ENCODE assay signal across 18 cellular contexts in the genomic region with DNA sequence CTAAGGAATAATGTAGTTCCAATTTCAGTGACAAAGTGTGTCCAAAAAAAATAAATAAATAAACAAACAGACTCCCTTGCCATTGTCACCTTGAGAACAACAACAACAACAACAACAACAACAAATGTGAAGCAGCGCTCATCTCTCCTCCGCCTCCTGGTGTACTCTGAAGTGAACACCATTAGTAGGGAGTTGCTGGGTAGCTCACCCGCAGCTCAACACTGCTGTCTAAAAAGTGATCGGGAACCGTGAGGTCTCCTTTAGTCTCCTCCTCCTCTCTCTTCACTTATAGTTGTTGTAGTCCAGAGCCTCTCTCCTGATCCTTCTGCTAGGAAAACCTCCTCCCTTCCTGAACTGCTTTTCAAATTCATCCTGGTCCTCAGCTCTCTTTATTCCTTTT.
DNase-seq lines count a peak whose midpoint lies in the region; ATAC-seq and TF ChIP-seq lines count a peak whose summit lies in the region.
"Had no signal": no experiment of that assay in that cellular context is flagged by ENCODE, and none has a peak within 500 bp of the region (broad histone marks: within the 10 kb centered on the region; RNA-seq: fewer than 3 reads in every experiment).

No MANE protein-coding gene starts in this region.

- TF ChIP-seq CTCF in IMR-90 (conservative IDR thresholded peaks at IDR 0.05; ENCODE audit: low read depth, low read length) (no peak), glutamatergic neuron (IDR thresholded peaks at IDR 0.05; ENCODE audit: partially characterized antibody, unreplicated experiment) (no peak)

- no TSS peak for BruUV-seq in IMR-90 (replicated peaks; lab: Mats Ljungman, UMichigan)

- H3K79me1 ChIP-seq in IMR-90 (ENCODE audit: low read depth in 1 of 2, low read length in 2 of 2) (no peaks in the 10 kb centered on the region), mesendoderm (ENCODE audit: low read length) (no peaks in the 10 kb centered on the region)

- no peak for ATAC-seq in IMR-90 (ENCODE audit: low read depth)
- ATAC-seq in GM21825 (IDR thresholded peaks at IDR 0.05; ENCODE audit: unreplicated experiment), result no peak

- H2AK5ac ChIP-seq in IMR-90 (ENCODE audit: low read depth, low read length) (no peak overlapping the region), mesendoderm (ENCODE audit: low read length) (no peak overlapping the region)

- intact Hi-C loops in IMR-90 (cut with micrococcal nuclease), result no loop called here

- H3K27me3 ChIP-seq in H7 (ENCODE audit: control insufficient read depth, insufficient read depth, low read length) (no peaks in the 10 kb centered on the region), IMR-90 (ENCODE audit: control insufficient read depth, insufficient read depth, low read length) (no peaks in the 10 kb centered on the region), mesendoderm (ENCODE audit: insufficient read depth, low read length, poor library complexity) (no peaks in the 10 kb centered on the region)
- H3K27me3 ChIP-seq: BE2C had no signal

- H3K56ac ChIP-seq in IMR-90 (ENCODE audit: extremely low read depth, insufficient read depth, low read length) (no peak overlapping the region), mesendoderm (ENCODE audit: low read length) (no peak overlapping the region)

- WGBS in IMR-90 (ENCODE audit: extremely low coverage in 2 of 2, insufficient read length in 1 of 2), 2 experiments, result 86% methylated on average over 3 of the region's 5 CpGs; no CpG with 5 or more reads in 1 of the 2 experiments
- no CpG with 5 or more reads among the region's 5 CpGs for WGBS in mesendoderm (ENCODE audit: extremely low coverage, insufficient coverage, low lambda C conversion rate)

- no peaks in the 10 kb centered on the region for H3K36me3 Mint-ChIP-seq in glutamatergic neuron (ENCODE audit: unreplicated experiment)
- H3K36me3 Mint-ChIP-seq: CD4-positive, CD25-positive, alpha-beta regulatory T cell had no signal

- H3K27me3 Mint-ChIP-seq in glutamatergic neuron (ENCODE audit: unreplicated experiment), result no peaks in the 10 kb centered on the region
- H3K27me3 Mint-ChIP-seq: CD4-positive, CD25-positive, alpha-beta regulatory T cell had no signal

- H3K4ac ChIP-seq in IMR-90 (ENCODE audit: low read depth, low read length) (no peak overlapping the region), mesendoderm (ENCODE audit: low read depth, low read length) (no peak overlapping the region)

- H4K5ac ChIP-seq in IMR-90 (ENCODE audit: low read depth, low read length), result peak overlapping the region; percentile 88
- no peak overlapping the region for H4K5ac ChIP-seq in mesendoderm (ENCODE audit: low read length)

- H3K23ac ChIP-seq in IMR-90 (ENCODE audit: low read depth, low read length) (no peak overlapping the region), mesendoderm (ENCODE audit: low read length) (no peak overlapping the region)

- H3K18ac ChIP-seq in IMR-90 (ENCODE audit: low read depth, low read length), result peak overlapping the region; percentile 77
- no peak overlapping the region for H3K18ac ChIP-seq in mesendoderm (ENCODE audit: low read length)

- peak overlapping the region; percentile 57; the same call in 1 of the 2 replicates for H3K27ac ChIP-seq in IMR-90 (ENCODE audit: insufficient read depth, low read length)
- H3K27ac ChIP-seq in mesendoderm (ENCODE audit: low read depth, low read length), result no peak overlapping the region
- H3K27ac ChIP-seq: GM23248, KMS-11 had no signal

- H2BK5ac ChIP-seq in IMR-90 (ENCODE audit: low read depth, low read length, poor library complexity, severe bottlenecking), result no peak overlapping the region
- no peak overlapping the region for H2BK5ac ChIP-seq in mesendoderm (ENCODE audit: low read length)

- no peaks in the 10 kb centered on the region for H3K9me3 ChIP-seq in IMR-90 (ENCODE audit: control insufficient read depth, insufficient read depth, low read length)
- H3K9me3 ChIP-seq: BE2C, Caco-2, HAP-1 had no signal

- no peak overlapping the region for H3K4me3 ChIP-seq in H7 (ENCODE audit: insufficient read depth, low read depth, low read length)
- no peak overlapping the region for H3K4me3 ChIP-seq in IMR-90 (ENCODE audit: insufficient read depth, low read depth, low read length)
- H3K4me3 ChIP-seq in mesendoderm (ENCODE audit: low read length), result no peak overlapping the region
- H3K4me3 ChIP-seq: GM23248, HAP-1 had no signal

- no peak overlapping the region for H3K14ac ChIP-seq in IMR-90 (replicated peaks; ENCODE audit: low read depth, low read length)

- H2BK20ac ChIP-seq in IMR-90 (ENCODE audit: low read depth, low read length), result no peak overlapping the region

- no peak overlapping the region for H3K9ac ChIP-seq in IMR-90 (ENCODE audit: low read depth, low read length)
- H3K9ac ChIP-seq in mesendoderm (ENCODE audit: low read length), result no peak overlapping the region
- H3K9ac ChIP-seq: GM23248, KMS-11 had no signal

- H2BK15ac ChIP-seq in IMR-90 (ENCODE audit: low read depth, low read length) (no peak overlapping the region), mesendoderm (replicated peaks; ENCODE audit: low read depth) (no peak overlapping the region)

- H2AK9ac ChIP-seq in IMR-90 (replicated peaks; ENCODE audit: low read depth, low read length, poor library complexity), result no peak overlapping the region

- dilution Hi-C loops in IMR-90 (cut with HindIII; ENCODE audit: low sequenced_read_pairs, unreplicated experiment), result no loop called here

- no peak for TF ChIP-seq RAD21 in IMR-90 (IDR thresholded peaks at IDR 0.05; ENCODE audit: low read length)

- H3K9me1 ChIP-seq in IMR-90 (ENCODE audit: insufficient read depth, low read length), result no peaks in the 10 kb centered on the region; the same call in 1 of the 2 replicates

- peak; percentile 13 for DNase-seq in H7
- no peak for DNase-seq in IMR-90
- no peak for DNase-seq in glutamatergic neuron
- DNase-seq in mesendoderm, result peak; percentile 26
- DNase-seq in GOT3 (lab: John Stamatoyannopoulos, UW), result no peak
- DNase-seq in retina, result no peak
- DNase-seq in mucosa of gallbladder (ENCODE audit: low spot score), result no peak
- DNase-seq: ACHN; BE2C; C1 segment of cervical spinal cord; Caco-2; CD4-positive, CD25-positive, alpha-beta regulatory T cell; DMS79 treated with DMSO at 0.1 percent for 48 hours; GF-D8; GM23248 had no signal

- peaks cover 2% of the 10 kb centered on the region for H3K4me1 Mint-ChIP-seq in glutamatergic neuron (ENCODE audit: low read depth, unreplicated experiment)

- in situ Hi-C loops in IMR-90 (cut with MboI; ENCODE audit: low sequenced_read_pairs), result no loop called here

- H2AFZ ChIP-seq in IMR-90 (replicated peaks; ENCODE audit: low read length, poor library complexity), result no peak overlapping the region
- H2AFZ ChIP-seq: GM23248 had no signal

- POLR2A ChIA-PET in IMR-90 (lab: Charles Lee; ENCODE audit: unreplicated experiment), result no interaction called here

- no peak overlapping the region for H4K91ac ChIP-seq in IMR-90 (ENCODE audit: insufficient read depth, low read depth, low read length)

- H2BK120ac ChIP-seq in IMR-90 (ENCODE audit: low read depth, low read length) (no peak overlapping the region), mesendoderm (ENCODE audit: low read depth, low read length) (no peak overlapping the region)

- no peaks in the 10 kb centered on the region for H3K9me3 Mint-ChIP-seq in glutamatergic neuron (ENCODE audit: unreplicated experiment)

- H4K20me1 ChIP-seq in IMR-90 (ENCODE audit: insufficient read depth, low read length), result no peaks in the 10 kb centered on the region

- H4K8ac ChIP-seq in IMR-90 (ENCODE audit: low read depth in 2 of 2, low read length in 2 of 2) (no peak overlapping the region), mesendoderm (ENCODE audit: low read depth, low read length) (no peak overlapping the region)

- TF ChIP-seq POLR2A in IMR-90 (IDR thresholded peaks at IDR 0.05; ENCODE audit: low read depth, low read length), result no peak

- CTCF ChIA-PET in IMR-90 (lab: Yijun Ruan, JAX), result interaction anchor here (0.7 to 1.8 kb wide), 2 partner anchors 20 to 221 kb away, joined by 3 to 4 read pairs; no protein-coding TSS in a partner anchor

- H3K36me3 ChIP-seq in H7 (replicated peaks; ENCODE audit: control insufficient read depth, insufficient read depth, low read length), result no peaks in the 10 kb centered on the region
- no peaks in the 10 kb centered on the region for H3K36me3 ChIP-seq in IMR-90 (ENCODE audit: control insufficient read depth, insufficient read depth, low read length)
- no peaks in the 10 kb centered on the region for H3K36me3 ChIP-seq in mesendoderm (ENCODE audit: control insufficient read depth, insufficient read depth, low read length)
- H3K36me3 ChIP-seq: BE2C, HAP-1 had no signal

- H3K4me3 Mint-ChIP-seq in glutamatergic neuron (ENCODE audit: unreplicated experiment), result no peak overlapping the region
- H3K4me3 Mint-ChIP-seq: CD4-positive, CD25-positive, alpha-beta regulatory T cell had no signal

- H3K4me1 ChIP-seq in IMR-90 (ENCODE audit: control insufficient read depth, insufficient read depth, low read length) (peaks cover 9% of the 10 kb centered on the region), mesendoderm (ENCODE audit: control insufficient read depth, low read depth, low read length) (no peaks in the 10 kb centered on the region)
- H3K4me1 ChIP-seq: Caco-2 had no signal

- peak overlapping the region; percentile 36 for H3K27ac Mint-ChIP-seq in glutamatergic neuron (ENCODE audit: unreplicated experiment)
- H3K27ac Mint-ChIP-seq: CD4-positive, CD25-positive, alpha-beta regulatory T cell had no signal

- H3K4me2 ChIP-seq in IMR-90 (ENCODE audit: low read depth, low read length) (peak overlapping the region; percentile 3; the same call in 1 of the 2 replicates), mesendoderm (ENCODE audit: low read length) (no peak overlapping the region)
- H3K4me2 ChIP-seq: KMS-11 had no signal

- H3K79me2 ChIP-seq in mesendoderm (ENCODE audit: control insufficient read depth, insufficient read depth, low read length), result no peaks in the 10 kb centered on the region

TF ChIP-seq in IMR-90, 13 proteins besides CTCF, POLR2A, EP300 and RAD21 (continues in another document):
- TF ChIP-seq MXI1 (IDR thresholded peaks at IDR 0.05; ENCODE audit: borderline replicate concordance, low read depth, low read length), result no peak
- TF ChIP-seq, protein P1, sequence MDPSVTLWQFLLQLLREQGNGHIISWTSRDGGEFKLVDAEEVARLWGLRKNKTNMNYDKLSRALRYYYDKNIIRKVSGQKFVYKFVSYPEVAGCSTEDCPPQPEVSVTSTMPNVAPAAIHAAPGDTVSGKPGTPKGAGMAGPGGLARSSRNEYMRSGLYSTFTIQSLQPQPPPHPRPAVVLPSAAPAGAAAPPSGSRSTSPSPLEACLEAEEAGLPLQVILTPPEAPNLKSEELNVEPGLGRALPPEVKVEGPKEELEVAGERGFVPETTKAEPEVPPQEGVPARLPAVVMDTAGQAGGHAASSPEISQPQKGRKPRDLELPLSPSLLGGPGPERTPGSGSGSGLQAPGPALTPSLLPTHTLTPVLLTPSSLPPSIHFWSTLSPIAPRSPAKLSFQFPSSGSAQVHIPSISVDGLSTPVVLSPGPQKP (IDR thresholded peaks at IDR 0.05; ENCODE audit: borderline replicate concordance, low read depth, low read length), result no peak
- TF ChIP-seq RFX5 (IDR thresholded peaks at IDR 0.05; ENCODE audit: low read depth, low read length), result no peak
- no peak for TF ChIP-seq FOS (IDR thresholded peaks at IDR 0.05; ENCODE audit: low read depth, low read length)
- no peak for TF ChIP-seq NFE2L2 (IDR thresholded peaks at IDR 0.05; ENCODE audit: low read depth, low read length)

Comparison
In these comparisons a context has a peak if more than half of its experiments do, and no peak if none do; other contexts are left out.
1. DNase-seq: peak in H7 (single experiment) and mesendoderm (single experiment); none in IMR-90 (single experiment), glutamatergic neuron (single experiment), GOT3 (single experiment), retina (single experiment) and mucosa of gallbladder (single experiment).